Comparison of ENCODE assay signal across 1 cellular context in the genomic region with DNA sequence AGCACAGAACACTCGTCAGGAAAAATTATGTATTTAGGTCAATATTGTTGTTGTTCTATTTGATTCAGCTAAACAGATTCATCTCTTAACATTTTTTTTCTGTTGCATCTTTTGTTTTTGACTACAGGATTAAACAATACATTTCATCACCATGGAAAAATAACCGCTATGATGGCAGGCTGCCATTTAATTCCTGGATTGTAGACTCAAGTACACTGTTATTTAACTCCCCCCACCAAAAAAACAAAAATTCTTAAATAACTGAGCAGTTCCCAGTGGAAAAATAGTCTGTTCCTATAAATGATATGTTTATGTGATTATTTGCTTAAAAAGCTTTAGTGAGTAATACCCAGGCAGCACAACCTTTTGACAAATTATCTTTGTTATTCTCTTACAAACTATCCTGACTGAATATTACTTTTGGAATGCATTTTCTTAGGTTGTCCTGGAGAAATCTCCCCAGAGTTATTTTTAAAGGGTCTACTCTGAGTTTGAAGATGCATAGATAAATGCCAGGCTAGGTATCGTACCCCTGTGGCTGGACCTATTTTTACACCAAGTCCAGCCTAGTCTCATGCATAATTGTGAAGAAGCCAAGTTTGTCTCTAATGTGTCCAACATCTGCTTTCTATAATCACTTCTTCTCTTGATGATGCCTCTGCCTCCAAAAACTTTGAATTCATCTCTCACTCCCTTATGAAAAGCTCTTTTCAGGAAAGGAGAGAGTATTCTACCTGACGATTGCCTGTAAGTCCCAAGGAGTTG.
TF ChIP-seq lines count a peak whose summit lies in the region.

No MANE protein-coding gene starts in this region.

TF ChIP-seq in IMR-90, 13 proteins besides CTCF, POLR2A, EP300 and RAD21:
- TF ChIP-seq SMC3 (IDR thresholded peaks at IDR 0.05; ENCODE audit: low read depth, low read length), result no peak
- TF ChIP-seq CHD1 (IDR thresholded peaks at IDR 0.05; ENCODE audit: low read depth, low read length), result no peak
